ENCODE assay signal across 8 cellular contexts in the genomic region with DNA sequence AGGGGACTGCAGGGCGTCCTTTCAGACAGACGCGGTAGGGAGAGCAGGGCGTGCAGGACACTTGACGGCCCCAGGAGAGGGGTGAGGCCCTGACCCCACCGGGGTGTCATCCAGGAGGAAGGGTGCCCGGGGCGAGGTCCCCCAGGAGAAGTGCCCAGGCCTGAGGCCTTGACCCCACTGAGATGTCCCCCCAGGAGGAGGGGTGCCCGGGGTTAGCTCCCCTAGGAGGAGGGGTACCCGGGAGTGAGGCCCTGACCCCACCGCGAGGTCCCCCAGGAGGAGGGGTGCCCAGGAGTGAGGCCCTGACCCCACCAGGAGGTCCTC. TPM values are rescaled to one million over a fixed set of nuclear protein-coding genes. Genes with fewer than 3 reads are reported as not detected.
DNase-seq lines count a peak whose midpoint lies in the region; ATAC-seq and TF ChIP-seq lines count a peak whose summit lies in the region.

No MANE protein-coding gene starts in this region.

- H3K27me3 ChIP-seq in RWPE2 (ENCODE audit: insufficient read depth, poor library complexity, severe bottlenecking), result no peaks in the 10 kb centered on the region
- H3K27me3 ChIP-seq in esophagus squamous epithelium, result peaks cover 0 to 4% (median 0%) of the 10 kb centered on the region in 4 donors
- no peaks in the 10 kb centered on the region for H3K27me3 ChIP-seq in rectal smooth muscle tissue (ENCODE audit: control insufficient read depth, insufficient read depth, low read length)

- ATAC-seq in RWPE2 (ENCODE audit: low read depth) (no peak), GM19035 (IDR thresholded peaks at IDR 0.05; ENCODE audit: unreplicated experiment) (no peak)

- WGBS in esophagus squamous epithelium, 2 donors, result no CpG with 5 or more reads among the region's 12 CpGs

- peaks cover 18% of the 10 kb centered on the region for H3K4me1 ChIP-seq in RWPE2 (ENCODE audit: insufficient read depth, poor library complexity, severe bottlenecking)
- H3K4me1 ChIP-seq in esophagus squamous epithelium, result peaks cover 27 to 62% (median 30%) of the 10 kb centered on the region in 3 donors
- H3K4me1 ChIP-seq in rectal smooth muscle tissue (ENCODE audit: control insufficient read depth, insufficient read depth, low read length), result peaks cover 9% of the 10 kb centered on the region

- TF ChIP-seq POLR2A in esophagus squamous epithelium (IDR thresholded peaks at IDR 0.05), result no peak

- H3K36me3 ChIP-seq in RWPE2 (ENCODE audit: low read depth), result 0 out of 2 replicates have a peak, but pooled peaks cover 3% of the 10 kb centered on the region
- no peaks in the 10 kb centered on the region for H3K36me3 ChIP-seq in esophagus squamous epithelium
- H3K36me3 ChIP-seq in rectal smooth muscle tissue (ENCODE audit: control insufficient read depth, insufficient read depth, low read length), result no peaks in the 10 kb centered on the region

- H3K4me3 ChIP-seq in GM12865 (ENCODE audit: low read depth, low read length), result peak overlapping the region; percentile 59
- peak overlapping the region; percentile 49 for H3K4me3 ChIP-seq in RWPE2 (ENCODE audit: severe bottlenecking)
- peak overlapping the region; percentile 40 to 86 (median 61) for H3K4me3 ChIP-seq in esophagus squamous epithelium
- peak overlapping the region; percentile 85 for H3K4me3 ChIP-seq in rectal smooth muscle tissue (ENCODE audit: low read length)

- intact Hi-C loops in esophagus squamous epithelium (cut with DNase I), result no loop called here

- H3K9ac ChIP-seq in rectal smooth muscle tissue (ENCODE audit: low read length), result peak overlapping the region; percentile 92

- H3K27ac ChIP-seq in RWPE2 (ENCODE audit: poor library complexity, severe bottlenecking) (peak overlapping the region; percentile 26), esophagus squamous epithelium (peak overlapping the region; percentile 84 to 91 (median 89)), rectal smooth muscle tissue (ENCODE audit: low read depth, low read length) (peak overlapping the region; percentile 91)

- no peaks in the 10 kb centered on the region for H3K9me3 ChIP-seq in RWPE2 (ENCODE audit: severe bottlenecking)
- H3K9me3 ChIP-seq in esophagus squamous epithelium, result no peaks in the 10 kb centered on the region

- DNase-seq in GM12865 (ENCODE audit: low read depth) (no peak), RWPE2 (ENCODE audit: low spot score) (no peak), esophagus squamous epithelium (lab: John Stamatoyannopoulos, UW) (no peak), SIG-M5 treated with dmso at 0.1 percent for 504 hours (lab: John Stamatoyannopoulos, UW; ENCODE audit: unreplicated experiment) (no peak), NCI-H2081 (lab: John Stamatoyannopoulos, UW) (no peak), DMS79 (lab: John Stamatoyannopoulos, UW) (no peak)

- TF ChIP-seq CTCF in GM12865 (IDR thresholded peaks at IDR 0.05; ENCODE audit: insufficient read depth, low read depth, low read length, missing control alignments) (no peak), RWPE2 (IDR thresholded peaks at IDR 0.05; ENCODE audit: poor library complexity, severe bottlenecking) (no peak), esophagus squamous epithelium (IDR thresholded peaks at IDR 0.05) (no peak)

RNA-seq across cellular contexts. Expression of gene METRNL, which starts 27.2 kb away (rescaled TPM):
- total RNA-seq in esophagus squamous epithelium, result 100 to 1,000 TPM in 1 of 4 donors, 10 to 100 TPM in 3; 80.3 to 137 (median 87.7) TPM

Comparison
In these comparisons a context has a peak if more than half of its experiments do, and no peak if none do; other contexts are left out.
1. H3K27ac ChIP-seq: peak in every context shown above with its lines; median percentile 91 in rectal smooth muscle tissue; 89 in esophagus squamous epithelium; 26 in RWPE2.